37 cellular contexts compared by ENCODE assay signal in the genomic region with DNA sequence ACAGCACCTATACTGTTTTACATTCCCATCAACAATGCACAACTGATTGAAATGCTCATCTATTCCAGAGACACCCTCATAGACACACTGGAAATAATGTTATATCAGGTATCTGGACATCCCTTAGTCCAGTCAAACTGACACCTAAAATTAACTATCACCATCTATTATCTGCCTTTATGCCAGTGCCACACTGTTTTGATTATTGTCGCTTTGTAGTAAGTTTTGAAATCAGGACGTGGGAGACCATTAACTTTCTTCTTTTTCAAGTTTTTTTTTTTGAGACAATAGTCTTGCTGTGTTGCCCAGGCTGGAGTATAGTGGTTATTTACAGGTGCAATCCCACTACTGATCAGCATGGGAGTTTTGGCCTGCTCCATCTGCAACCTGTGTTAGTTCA. TPM values are rescaled to one million over a fixed set of nuclear protein-coding genes. Genes with fewer than 3 reads are reported as not detected.
"Had no signal": no experiment of that assay in that cellular context is flagged by ENCODE, and none has a peak within 500 bp of the region (broad histone marks: within the 10 kb centered on the region; RNA-seq: fewer than 3 reads in every experiment).

No MANE protein-coding gene starts in this region.

- H3K36me3 ChIP-seq: adrenal gland, ascending aorta, brain microvascular endothelial cell, breast epithelium, cardiac muscle cell had no signal

- H3K4me3 ChIP-seq: adrenal gland, ascending aorta, body of pancreas, breast epithelium, cardiac muscle cell had no signal

- H3K9me3 ChIP-seq: adrenal gland, body of pancreas, breast epithelium had no signal

- DNase-seq: activated effector memory CD4-positive, alpha-beta T cell treated with anti-CD3 and anti-CD28 coated beads, Interleukin-2, amount 50 U/mL, for 16 hours; activated effector memory CD4-positive, alpha-beta T cell treated with Interleukin-2 at 50 U/mL for 16 hours; activated gamma-delta T cell; activated gamma-delta T cell treated with Interleukin-2 at 50 U/mL for 16 hours; activated naive CD4-positive, alpha-beta T cell; activated naive CD4-positive, alpha-beta T cell treated with anti-CD3 and anti-CD28 coated beads for 36 hours; activated naive CD4-positive, alpha-beta T cell treated with anti-CD3 and anti-CD28 coated beads, Interleukin-2, amount 10 ng/mL, durations not matched to agents 7 days and 5 days; activated naive CD4-positive, alpha-beta T cell treated with Interleukin-2 at 50 U/mL for 16 hours; activated naive CD8-positive, alpha-beta T cell treated with anti-CD3 and anti-CD28 coated beads for 36 hours; activated naive CD8-positive, alpha-beta T cell treated with anti-CD3 and anti-CD28 coated beads, Interleukin-2, amount 10 ng/mL, durations not matched to agents 7 days and 5 days; activated naive CD8-positive, alpha-beta T cell treated with anti-CD3 and anti-CD28 coated beads, Interleukin-2, amount 50 U/mL, for 24 hours; activated T-cell treated with anti-CD3 and anti-CD28 coated beads, Interleukin-2, amount 50 U/mL, for 1 hour; activated T-cell treated with anti-CD3 and anti-CD28 coated beads, Interleukin-2, amount 50 U/mL, for 24 hours; activated T-cell treated with anti-CD3 and anti-CD28 coated beads, Interleukin-2, amount 50 U/mL, for 4 hours; activated T-cell treated with anti-CD3 and anti-CD28 coated beads, Interleukin-2, amount 50 U/mL, for 48 hours; activated T-cell treated with anti-CD3 and anti-CD28 coated beads, Interleukin-2, amount 50 U/mL, for 72 hours; amniotic stem cell; amygdala; anterior cingulate cortex; body of pancreas; brain microvascular endothelial cell; caudate nucleus; central memory CD4-positive, alpha-beta T cell; cerebellar nuclear complex had no signal

- H3K27me3 ChIP-seq: adrenal gland, ascending aorta, body of pancreas, brain microvascular endothelial cell, breast epithelium, cardiac muscle cell had no signal

- FAIRE-seq: astrocyte, bronchial epithelial cell had no signal

- ATAC-seq: activated naive CD4-positive, alpha-beta T cell treated with anti-CD3 and anti-CD28 coated beads, Interleukin-2, amount 50 U/mL, for 72 hours; activated naive CD8-positive, alpha-beta T cell treated with anti-CD3 and anti-CD28 coated beads, Interleukin-2, amount 50 U/mL, for 24 hours; activated T-cell treated with anti-CD3 and anti-CD28 coated beads, Interleukin-2, amount 50 U/mL, for 4 hours; activated T-cell treated with anti-CD3 and anti-CD28 coated beads, Interleukin-2, amount 50 U/mL, for 72 hours; activated T-helper 17 cell treated with anti-CD3 and anti-CD28 coated beads, Interleukin-2, amount 50 U/mL, for 72 hours; body of pancreas had no signal

- H3K4me1 ChIP-seq: adrenal gland, ascending aorta, body of pancreas, breast epithelium had no signal

- H3K27ac ChIP-seq: adrenal gland, ascending aorta, body of pancreas, brain microvascular endothelial cell, breast epithelium, cardiac muscle cell had no signal

RNA-seq across cellular contexts. Expression of gene KLHL40, which starts 9.4 kb away (rescaled TPM):
- total RNA-seq: activated naive CD4-positive, alpha-beta T cell treated with anti-CD3 and anti-CD28 coated beads for 36 hours; activated naive CD4-positive, alpha-beta T cell treated with anti-CD3 and anti-CD28 coated beads, Interleukin-2, amount 50 U/mL, for 72 hours; activated naive CD8-positive, alpha-beta T cell treated with anti-CD3 and anti-CD28 coated beads for 36 hours; activated naive CD8-positive, alpha-beta T cell treated with anti-CD3 and anti-CD28 coated beads, Interleukin-2, amount 10 ng/mL, durations not matched to agents 7 days and 5 days; activated T-cell treated with anti-CD3 and anti-CD28 coated beads, Interleukin-2, amount 50 U/mL, for 4 hours; activated T-cell treated with anti-CD3 and anti-CD28 coated beads, Interleukin-2, amount 50 U/mL, for 72 hours; activated T-helper 1 cell treated with anti-CD3 and anti-CD28 coated beads, Interleukin-12 subunit alpha, Interleukin-12 subunit beta, Interleukin-2, Interleukin-4 antibody, amounts not matched to agents 30 ng/mL and 10 ng/mL and 1 ng/mL, durations not matched to agents 14 hours and 24 hours and 36 hours; activated T-helper 17 cell treated with anti-CD3 and anti-CD28 coated beads, Interleukin-2, amount 50 U/mL, for 72 hours; activated T-helper 2 cell treated with anti-CD3 and anti-CD28 coated beads, Interferon-gamma antibody, Interleukin-2, Interleukin-4, amounts not matched to agents 10 μg/mL and 5 μg/mL and 100 μg/mL, durations not matched to agents 14 hours and 24 hours and 36 hours; aorta; ascending aorta; astrocyte; body of pancreas; breast epithelium; bronchial epithelial cell; chondrocyte had no signal

RNA-seq across cellular contexts. Expression of gene HHATL, which starts 26.7 kb away (rescaled TPM):
- total RNA-seq: activated naive CD4-positive, alpha-beta T cell treated with anti-CD3 and anti-CD28 coated beads for 36 hours; activated naive CD4-positive, alpha-beta T cell treated with anti-CD3 and anti-CD28 coated beads, Interleukin-2, amount 50 U/mL, for 72 hours; activated naive CD8-positive, alpha-beta T cell treated with anti-CD3 and anti-CD28 coated beads for 36 hours; activated naive CD8-positive, alpha-beta T cell treated with anti-CD3 and anti-CD28 coated beads, Interleukin-2, amount 10 ng/mL, durations not matched to agents 7 days and 5 days; activated T-cell treated with anti-CD3 and anti-CD28 coated beads, Interleukin-2, amount 50 U/mL, for 4 hours; activated T-cell treated with anti-CD3 and anti-CD28 coated beads, Interleukin-2, amount 50 U/mL, for 72 hours; activated T-helper 1 cell treated with anti-CD3 and anti-CD28 coated beads, Interleukin-12 subunit alpha, Interleukin-12 subunit beta, Interleukin-2, Interleukin-4 antibody, amounts not matched to agents 30 ng/mL and 10 ng/mL and 1 ng/mL, durations not matched to agents 14 hours and 24 hours and 36 hours; activated T-helper 17 cell treated with anti-CD3 and anti-CD28 coated beads, Interleukin-2, amount 50 U/mL, for 72 hours; activated T-helper 2 cell treated with anti-CD3 and anti-CD28 coated beads, Interferon-gamma antibody, Interleukin-2, Interleukin-4, amounts not matched to agents 10 μg/mL and 5 μg/mL and 100 μg/mL, durations not matched to agents 14 hours and 24 hours and 36 hours; aorta; ascending aorta; astrocyte; bronchial epithelial cell; cerebellum; chondrocyte had no signal
